In genomic region chr17:21165922-21166598, GRCh38 we compare ENCODE assay signal across 15 cellular contexts. TPM values are rescaled to one million over a fixed set of nuclear protein-coding genes. Genes with fewer than 3 reads are reported as not detected.
DNase-seq lines count a peak whose midpoint lies in the region; ATAC-seq and TF ChIP-seq lines count a peak whose summit lies in the region.
"Had no signal": no experiment of that assay in that cellular context is flagged by ENCODE, and none has a peak within 500 bp of the region (broad histone marks: within the 10 kb centered on the region; RNA-seq: fewer than 3 reads in every experiment).

No MANE protein-coding gene starts in this region.

- peaks cover 10% of the 10 kb centered on the region for H3K4me1 Mint-ChIP-seq in activated T-helper 17 cell treated with anti-CD3 and anti-CD28 coated beads, Interleukin-2, amount 50 U/mL, for 72 hours

- H3K4me3 Mint-ChIP-seq in activated T-helper 17 cell treated with anti-CD3 and anti-CD28 coated beads, Interleukin-2, amount 50 U/mL, for 72 hours, result no peak overlapping the region
- H3K4me3 Mint-ChIP-seq: T-helper 2 cell treated with Interferon-gamma antibody and Interleukin-4, amounts not matched to agents 5 μg/mL and 100 μg/mL, for 36 hours had no signal

- no peak for TF ChIP-seq EP300 in ovary (IDR thresholded peaks at IDR 0.05)

- WGBS in ovary, 3 donors, result 48 to 55% (median 53%) methylated on average over 11 of the region's 11 CpGs

- H3K27me3 ChIP-seq in right atrium auricular region (no peaks in the 10 kb centered on the region), ovary (no peaks in the 10 kb centered on the region), upper lobe of right lung (no peaks in the 10 kb centered on the region)
- H3K27me3 ChIP-seq: cardiac muscle cell had no signal

- no peak overlapping the region for H3K27ac Mint-ChIP-seq in activated T-helper 17 cell treated with anti-CD3 and anti-CD28 coated beads, Interleukin-2, amount 50 U/mL, for 72 hours
- H3K27ac Mint-ChIP-seq: T-helper 2 cell treated with Interferon-gamma antibody and Interleukin-4, amounts not matched to agents 5 μg/mL and 100 μg/mL, for 36 hours had no signal

- no peaks in the 10 kb centered on the region for H3K36me3 ChIP-seq in right atrium auricular region
- H3K36me3 ChIP-seq in ovary, result no peaks in the 10 kb centered on the region
- H3K36me3 ChIP-seq in upper lobe of right lung, result no peaks in the 10 kb centered on the region
- H3K36me3 ChIP-seq: cardiac muscle cell had no signal

- H3K36me3 Mint-ChIP-seq in activated T-helper 17 cell treated with anti-CD3 and anti-CD28 coated beads, Interleukin-2, amount 50 U/mL, for 72 hours (ENCODE audit: low read depth), result no peaks in the 10 kb centered on the region

- H3K4me3 ChIP-seq in coronary artery (peak overlapping the region; percentile 42), right atrium auricular region (peak overlapping the region; percentile 27 to 30), ovary (no peak overlapping the region), upper lobe of right lung (peak overlapping the region; percentile 3)
- H3K4me3 ChIP-seq: cardiac muscle cell had no signal

- TF ChIP-seq CTCF in coronary artery (IDR thresholded peaks at IDR 0.05) (no peak), right atrium auricular region (IDR thresholded peaks at IDR 0.05) (no peak), ovary (IDR thresholded peaks at IDR 0.05) (no peak), upper lobe of right lung (IDR thresholded peaks at IDR 0.05) (no peak)

- no peak for ATAC-seq in upper lobe of right lung
- ATAC-seq in activated T-helper 17 cell treated with anti-CD3 and anti-CD28 coated beads, Interleukin-2, amount 50 U/mL, for 72 hours (replicated peaks), result no peak
- no peak for ATAC-seq in esophagus mucosa

- H3K27ac ChIP-seq in coronary artery (peak overlapping the region; percentile 87 to 94), right atrium auricular region (peak overlapping the region; percentile 84 to 88), ovary (peak overlapping the region; percentile 65 to 74), upper lobe of right lung (peak overlapping the region; percentile 60)
- H3K27ac ChIP-seq: cardiac muscle cell had no signal

- H3K4me1 ChIP-seq in right atrium auricular region (peaks cover 0 to 93% of the 10 kb centered on the region in 2 donors), ovary (ENCODE audit: insufficient read depth) (peaks cover 10% of the 10 kb centered on the region), upper lobe of right lung (peaks cover 58% of the 10 kb centered on the region)

- no peak for TF ChIP-seq POLR2A in ovary (IDR thresholded peaks at IDR 0.05)

- no peaks in the 10 kb centered on the region for H3K9me3 Mint-ChIP-seq in activated T-helper 17 cell treated with anti-CD3 and anti-CD28 coated beads, Interleukin-2, amount 50 U/mL, for 72 hours
- H3K9me3 Mint-ChIP-seq: T-helper 2 cell treated with Interferon-gamma antibody and Interleukin-4, amounts not matched to agents 5 μg/mL and 100 μg/mL, for 36 hours had no signal

- H3K27me3 Mint-ChIP-seq in activated T-helper 17 cell treated with anti-CD3 and anti-CD28 coated beads, Interleukin-2, amount 50 U/mL, for 72 hours, result no peaks in the 10 kb centered on the region

- no peak for DNase-seq in coronary artery (ENCODE audit: low spot score)
- peak; percentile 66 for DNase-seq in right atrium auricular region (ENCODE audit: low spot score)
- DNase-seq in ovary, result peak in 2 of 5 donors; percentile 31 to 34
- DNase-seq in upper lobe of right lung, result no peak
- no peak for DNase-seq in NCI-H1436 treated with DMSO at 0.1 percent for 48 hours (lab: John Stamatoyannopoulos, UW)
- DNase-seq: activated naive CD4-positive, alpha-beta T cell treated with anti-CD3 and anti-CD28 coated beads, Interleukin-2, amount 50 U/mL, for 16 hours; mesendoderm; NCI-H1417; NCI-H2227 treated with DMSO at 0.1 percent for 48 hours; stimulated activated CD4-positive, alpha-beta T cell treated with anti-CD3 and anti-CD28 coated beads, Interleukin-12 subunit alpha, Interleukin-12 subunit beta, amount 100 ng/mL, for 4 hours; stimulated activated naive CD4-positive, alpha-beta T cell treated with Interleukin-2 at 50 U/mL for 16 hours had no signal

- no peaks in the 10 kb centered on the region for H3K9me3 ChIP-seq in right atrium auricular region
- H3K9me3 ChIP-seq in ovary, result no peaks in the 10 kb centered on the region
- H3K9me3 ChIP-seq in upper lobe of right lung, result no peaks in the 10 kb centered on the region

- intact Hi-C loops in ovary (cut with DNase I), result no loop called here
- intact Hi-C loops in upper lobe of right lung (cut with DNase I), result loop anchor here (10.0 kb wide), 1 partner anchor 59 kb away; no protein-coding TSS in a partner anchor

RNA-seq across cellular contexts. Expression of gene DHRS7B, which starts 39.3 kb away (rescaled TPM):
- 10 to 100 TPM; 35.8 to 45.3 TPM for total RNA-seq in right atrium auricular region
- total RNA-seq in ovary, result 10 to 100 TPM; 10.7 to 27.9 (median 13.6) TPM
- polyA plus RNA-seq in ovary, result 10 to 100 TPM; 19.2 to 28.3 TPM
- total RNA-seq in upper lobe of right lung, result 24.7 TPM
- total RNA-seq in activated T-helper 17 cell treated with anti-CD3 and anti-CD28 coated beads, Interleukin-2, amount 50 U/mL, for 72 hours, result 10 to 100 TPM in 1 of 2 donors, 1 to 10 TPM in 1; 7.3 to 16.9 TPM
- total RNA-seq in esophagus mucosa, result 7.5 TPM

RNA-seq across cellular contexts. Expression of gene TMEM11, which starts 47.9 kb away (rescaled TPM):
- total RNA-seq in right atrium auricular region, result 10 to 100 TPM; 25.5 to 27.2 TPM
- total RNA-seq in ovary, result 10 to 100 TPM; 10.5 to 18.5 (median 15.8) TPM
- 10 to 100 TPM; 17.1 to 20.0 TPM for polyA plus RNA-seq in ovary
- total RNA-seq in upper lobe of right lung, result 24.2 TPM
- total RNA-seq in activated T-helper 17 cell treated with anti-CD3 and anti-CD28 coated beads, Interleukin-2, amount 50 U/mL, for 72 hours, result 10 to 100 TPM; 14.3 to 28.5 TPM
- total RNA-seq in esophagus mucosa, result 21.1 TPM
